ENCODE assay signal across 14 cellular contexts in genomic region chr3:48219543-48219942, GRCh38. TPM values are rescaled to one million over a fixed set of nuclear protein-coding genes. Genes with fewer than 3 reads are reported as not detected.
"Had no signal": no experiment of that assay in that cellular context is flagged by ENCODE, and none has a peak within 500 bp of the region (broad histone marks: within the 10 kb centered on the region; RNA-seq: fewer than 3 reads in every experiment).

No MANE protein-coding gene starts in this region.

- ATAC-seq: left colon; natural killer cell; stimulated activated effector memory CD8-positive, alpha-beta T cell treated with anti-CD3 and anti-CD28 coated beads, Interleukin-12 subunit alpha, Interleukin-12 subunit beta, amount 100 ng/mL, for 72 hours had no signal

- DNase-seq: activated B cell treated with CpG ODN at 0.5 μM for 24 hours; activated CD4-positive, alpha-beta T cell treated with anti-CD3 and anti-CD28 coated beads, Interleukin-2, amount 10 ng/mL, durations not matched to agents 7 days and 5 days; activated T-cell treated with anti-CD3 and anti-CD28 coated beads for 4 hours; amniotic stem cell; cerebellar nuclear complex; dermis blood vessel endothelial cell; left colon; natural killer cell; small intestine; trophoblast cell had no signal

RNA-seq across cellular contexts. Expression of gene CAMP, which starts 3.8 kb away (rescaled TPM):
- total RNA-seq: activated B cell treated with CpG ODN at 0.5 μM for 24 hours; activated CD4-positive, alpha-beta T cell treated with anti-CD3 and anti-CD28 coated beads, Interleukin-2, amount 10 ng/mL, durations not matched to agents 7 days and 5 days; activated CD8-positive, alpha-beta memory T cell treated with anti-CD3 and anti-CD28 coated beads for 36 hours; dermis blood vessel endothelial cell; epithelial cell of proximal tubule; mucosa of gallbladder; natural killer cell had no signal
